Comparison of ENCODE assay signal across 8 cellular contexts in the genomic region with DNA sequence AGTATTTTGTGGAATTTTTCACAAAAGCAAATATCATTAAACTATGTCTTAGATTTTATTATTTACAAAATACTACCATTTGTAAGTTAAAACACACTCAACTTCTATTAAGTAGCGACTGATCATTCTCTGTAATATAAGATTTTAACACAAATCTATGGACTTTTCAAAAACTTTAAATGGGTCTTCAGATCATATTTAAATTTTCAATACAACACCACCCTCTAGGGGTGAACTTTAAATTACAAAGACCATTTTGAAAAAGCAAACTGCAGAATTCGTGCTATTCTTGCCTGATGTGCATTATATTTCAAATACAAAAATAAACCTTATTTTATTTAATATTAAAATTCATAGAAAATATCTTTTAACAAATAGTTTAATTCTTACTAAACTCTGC. TPM values are rescaled to one million over a fixed set of nuclear protein-coding genes. Genes with fewer than 3 reads are reported as not detected.
A peak's percentile ranks its signal among the peaks of the same experiment; 100 is the strongest.
DNase-seq lines count a peak whose midpoint lies in the region; ATAC-seq and TF ChIP-seq lines count a peak whose summit lies in the region.

No MANE protein-coding gene starts in this region.

- peaks cover 0 to 3% (median 1%) of the 10 kb centered on the region in 4 donors for H3K4me1 ChIP-seq in transverse colon

- intact Hi-C loops in activated CD8-positive, alpha-beta T cell treated with anti-CD3 and anti-CD28 coated beads for 36 hours (cut with micrococcal nuclease) = loop anchor here (5.0 to 10.0 kb wide), 2 partner anchors 153 to 275 kb away; no protein-coding TSS in a partner anchor
- intact Hi-C loops in transverse colon (cut with DNase I; ENCODE audit: low total_unique reads) = loop anchor here (2.0 to 10.0 kb wide), 3 partner anchors 71 to 273 kb away; no protein-coding TSS in a partner anchor

- H3K27me3 ChIP-seq in transverse colon = no peaks in the 10 kb centered on the region

- no peak for TF ChIP-seq EP300 in transverse colon (IDR thresholded peaks at IDR 0.05; ENCODE audit: low read depth)

- WGBS in transverse colon (ENCODE audit: low coverage in 1 of 2), 2 donors = 22 to 38% methylated on average over 2 of the region's 2 CpGs

- POLR2A ChIA-PET in activated CD8-positive, alpha-beta T cell treated with anti-CD3 and anti-CD28 coated beads for 36 hours (lab: Charles Lee) = no interaction called here
- POLR2A ChIA-PET in activated CD8-positive, alpha-beta T cell treated with anti-CD3 and anti-CD28 coated beads, Interleukin-2, amount 10 ng/mL, durations not matched to agents 7 days and 5 days (lab: Charles Lee) = no interaction called here

- H3K9me3 Mint-ChIP-seq in activated CD8-positive, alpha-beta T cell treated with anti-CD3 and anti-CD28 coated beads for 36 hours = no peaks in the 10 kb centered on the region
- H3K9me3 Mint-ChIP-seq in activated CD8-positive, alpha-beta T cell treated with anti-CD3 and anti-CD28 coated beads, Interleukin-2, amount 10 ng/mL, durations not matched to agents 7 days and 5 days (ENCODE audit: insufficient read depth) = no peaks in the 10 kb centered on the region
- no peaks in the 10 kb centered on the region for H3K9me3 Mint-ChIP-seq in activated naive CD4-positive, alpha-beta T cell treated with anti-CD3 and anti-CD28 coated beads, Interleukin-2, amount 50 U/mL, for 72 hours

- in situ Hi-C loops in transverse colon (cut with MboI; ENCODE audit: low pct_ligation_motif_present in 1 of 4, low pct_unique_long_range_greater_than_20kb in 1 of 4, low sequenced_read_pairs in 3 of 4) = loop anchor here in 3 of 4 donors (5.0 to 25.0 kb wide), 5 partner anchors 160 to 415 kb away; no protein-coding TSS in a partner anchor

- no peaks in the 10 kb centered on the region for H3K27me3 Mint-ChIP-seq in activated CD8-positive, alpha-beta T cell treated with anti-CD3 and anti-CD28 coated beads for 36 hours
- peaks cover 3% of the 10 kb centered on the region for H3K27me3 Mint-ChIP-seq in activated CD8-positive, alpha-beta T cell treated with anti-CD3 and anti-CD28 coated beads, Interleukin-2, amount 10 ng/mL, durations not matched to agents 7 days and 5 days (ENCODE audit: low read depth)

- H3K36me3 Mint-ChIP-seq in activated CD8-positive, alpha-beta T cell treated with anti-CD3 and anti-CD28 coated beads for 36 hours (ENCODE audit: low read depth) = no peaks in the 10 kb centered on the region
- H3K36me3 Mint-ChIP-seq in activated CD8-positive, alpha-beta T cell treated with anti-CD3 and anti-CD28 coated beads, Interleukin-2, amount 10 ng/mL, durations not matched to agents 7 days and 5 days (ENCODE audit: low read depth) = no peaks in the 10 kb centered on the region
- no peaks in the 10 kb centered on the region for H3K36me3 Mint-ChIP-seq in activated naive CD4-positive, alpha-beta T cell treated with anti-CD3 and anti-CD28 coated beads, Interleukin-2, amount 50 U/mL, for 72 hours

- peak; percentile 70 for TF ChIP-seq CTCF in activated CD8-positive, alpha-beta T cell treated with anti-CD3 and anti-CD28 coated beads for 36 hours (IDR thresholded peaks at IDR 0.05)
- TF ChIP-seq CTCF in transverse colon (IDR thresholded peaks at IDR 0.05) = peak; percentile 48 to 70 (median 59)

- no peak overlapping the region for H3K27ac ChIP-seq in transverse colon

- no peak for ATAC-seq in activated CD8-positive, alpha-beta T cell treated with anti-CD3 and anti-CD28 coated beads for 36 hours
- ATAC-seq in activated CD8-positive, alpha-beta T cell treated with anti-CD3 and anti-CD28 coated beads, Interleukin-2, amount 10 ng/mL, durations not matched to agents 7 days and 5 days = no peak
- ATAC-seq in HG02588 (IDR thresholded peaks at IDR 0.05; ENCODE audit: unreplicated experiment) = no peak
- ATAC-seq in activated naive CD4-positive, alpha-beta T cell treated with anti-CD3 and anti-CD28 coated beads, Interleukin-2, amount 50 U/mL, for 72 hours = no peak

- no peak overlapping the region for H3K4me3 ChIP-seq in transverse colon

- H3K36me3 ChIP-seq in transverse colon = no peaks in the 10 kb centered on the region

- no peak for DNase-seq in activated CD8-positive, alpha-beta T cell treated with anti-CD3 and anti-CD28 coated beads for 36 hours
- DNase-seq in activated CD8-positive, alpha-beta T cell treated with anti-CD3 and anti-CD28 coated beads, Interleukin-2, amount 10 ng/mL, durations not matched to agents 7 days and 5 days = no peak
- DNase-seq in SHP77 treated with DMSO at 0.1 percent for 48 hours (lab: John Stamatoyannopoulos, UW) (peak; percentile 7), germinal center (ENCODE audit: low spot score) (peak; percentile 46), transverse colon (no peak), COLO829 (ENCODE audit: low spot score) (no peak)
- no peak for DNase-seq in activated naive CD4-positive, alpha-beta T cell treated with anti-CD3 and anti-CD28 coated beads, Interleukin-2, amount 50 U/mL, for 72 hours (ENCODE audit: low spot score in 2 of 2)

- CTCF ChIA-PET in activated CD8-positive, alpha-beta T cell treated with anti-CD3 and anti-CD28 coated beads for 36 hours (lab: Charles Lee) = interaction anchor here (0.7 to 3.7 kb wide), 21 partner anchors 12 to 592 kb away, joined by 3 to 43 read pairs (median 4); no protein-coding TSS in a partner anchor
- CTCF ChIA-PET in activated CD8-positive, alpha-beta T cell treated with anti-CD3 and anti-CD28 coated beads, Interleukin-2, amount 10 ng/mL, durations not matched to agents 7 days and 5 days (lab: Charles Lee) = interaction anchor here (0.7 to 6.3 kb wide), 10 partner anchors 10 to 414 kb away, joined by 3 to 76 read pairs (median 4); no protein-coding TSS in a partner anchor

- no peak overlapping the region for H3K4me3 Mint-ChIP-seq in activated CD8-positive, alpha-beta T cell treated with anti-CD3 and anti-CD28 coated beads for 36 hours
- no peak overlapping the region for H3K4me3 Mint-ChIP-seq in activated CD8-positive, alpha-beta T cell treated with anti-CD3 and anti-CD28 coated beads, Interleukin-2, amount 10 ng/mL, durations not matched to agents 7 days and 5 days

- H3K9me3 ChIP-seq in transverse colon = no peaks in the 10 kb centered on the region

- H3K27ac Mint-ChIP-seq in activated CD8-positive, alpha-beta T cell treated with anti-CD3 and anti-CD28 coated beads for 36 hours = no peak overlapping the region
- no peak overlapping the region for H3K27ac Mint-ChIP-seq in activated CD8-positive, alpha-beta T cell treated with anti-CD3 and anti-CD28 coated beads, Interleukin-2, amount 10 ng/mL, durations not matched to agents 7 days and 5 days
- no peak overlapping the region for H3K27ac Mint-ChIP-seq in activated naive CD4-positive, alpha-beta T cell treated with anti-CD3 and anti-CD28 coated beads, Interleukin-2, amount 50 U/mL, for 72 hours

- peaks cover 19% of the 10 kb centered on the region for H3K4me1 Mint-ChIP-seq in activated CD8-positive, alpha-beta T cell treated with anti-CD3 and anti-CD28 coated beads for 36 hours (ENCODE audit: low read depth)
- peaks cover 12% of the 10 kb centered on the region for H3K4me1 Mint-ChIP-seq in activated CD8-positive, alpha-beta T cell treated with anti-CD3 and anti-CD28 coated beads, Interleukin-2, amount 10 ng/mL, durations not matched to agents 7 days and 5 days (ENCODE audit: low read depth)

- TF ChIP-seq POLR2A in transverse colon (IDR thresholded peaks at IDR 0.05) = no peak

RNA-seq across cellular contexts. Expression of a gene that starts 8.2 kb away (rescaled TPM):
- 10 to 100 TPM; 54.4 to 60.2 TPM for total RNA-seq in activated CD8-positive, alpha-beta T cell treated with anti-CD3 and anti-CD28 coated beads for 36 hours
- total RNA-seq in activated CD8-positive, alpha-beta T cell treated with anti-CD3 and anti-CD28 coated beads, Interleukin-2, amount 10 ng/mL, durations not matched to agents 7 days and 5 days = 10 to 100 TPM; 37.1 TPM
- 100 to 1,000 TPM in 1 of 4 donors, 10 to 100 TPM in 3; 67.3 to 175 (median 95.0) TPM for total RNA-seq in transverse colon
- 10 to 100 TPM; 14.8 to 24.9 TPM for total RNA-seq in activated naive CD4-positive, alpha-beta T cell treated with anti-CD3 and anti-CD28 coated beads, Interleukin-2, amount 50 U/mL, for 72 hours

Comparison
In these comparisons a context has a peak if more than half of its experiments do, and no peak if none do; other contexts are left out.
1. DNase-seq: peak in SHP77 treated with DMSO at 0.1 percent for 48 hours (single experiment) and germinal center (single experiment); none in activated CD8-positive, alpha-beta T cell treated with anti-CD3 and anti-CD28 coated beads for 36 hours (single experiment), activated CD8-positive, alpha-beta T cell treated with anti-CD3 and anti-CD28 coated beads, Interleukin-2, amount 10 ng/mL, durations not matched to agents 7 days and 5 days (single experiment), transverse colon (single experiment), activated naive CD4-positive, alpha-beta T cell treated with anti-CD3 and anti-CD28 coated beads, Interleukin-2, amount 50 U/mL, for 72 hours (0 of 2) and COLO829 (single experiment).